ENCODE assay signal across 17 cellular contexts in genomic region chr9:115992834-115993233, GRCh38.
DNase-seq lines count a peak whose midpoint lies in the region; ATAC-seq and TF ChIP-seq lines count a peak whose summit lies in the region.
"Had no signal": no experiment of that assay in that cellular context is flagged by ENCODE, and none has a peak within 500 bp of the region (broad histone marks: within the 10 kb centered on the region; RNA-seq: fewer than 3 reads in every experiment).

No MANE protein-coding gene starts in this region.

- H3K36me3 ChIP-seq in brain microvascular endothelial cell (replicated peaks) = no peaks in the 10 kb centered on the region
- H3K36me3 ChIP-seq: upper lobe of left lung had no signal

- H3K27me3 ChIP-seq in AG04450 (ENCODE audit: control insufficient read depth, insufficient read depth, low read length) (no peaks in the 10 kb centered on the region), brain microvascular endothelial cell (replicated peaks) (no peaks in the 10 kb centered on the region)
- H3K27me3 ChIP-seq: upper lobe of left lung had no signal

- H3K4me3 ChIP-seq in AG04450 (ENCODE audit: low read depth, low read length) (no peak overlapping the region), brain microvascular endothelial cell (ENCODE audit: low read depth, low read length) (no peak overlapping the region)
- H3K4me3 ChIP-seq: upper lobe of left lung had no signal

- in situ Hi-C loops in brain microvascular endothelial cell (cut with HindIII; ENCODE audit: low pct_ligation_motif_present, low sequenced_read_pairs) = loop anchor here (25.0 kb wide), 1 partner anchor 106 kb away; no protein-coding TSS in a partner anchor

- H3K27ac ChIP-seq in AG04450 (ENCODE audit: low read depth, low read length) = no peak overlapping the region
- H3K27ac ChIP-seq in brain microvascular endothelial cell = no peak overlapping the region
- H3K27ac ChIP-seq: upper lobe of left lung had no signal

- H3K9me3 ChIP-seq in AG04450 (ENCODE audit: control insufficient read depth, insufficient read depth, low read length) = no peaks in the 10 kb centered on the region
- H3K9me3 ChIP-seq: upper lobe of left lung had no signal

- POLR2A ChIA-PET in AG04450 (lab: Yijun Ruan, JAX) = no interaction called here

- no peak for ATAC-seq in HG02973 (IDR thresholded peaks at IDR 0.05; ENCODE audit: unreplicated experiment)
- ATAC-seq: HepG2; left ventricle myocardium superior; naive thymus-derived CD4-positive, alpha-beta T cell had no signal

- TF ChIP-seq CTCF in AG04450 (IDR thresholded peaks at IDR 0.05; ENCODE audit: low read depth, low read length) (peak; percentile 31; the same call in 1 of the 2 replicates), brain microvascular endothelial cell (IDR thresholded peaks at IDR 0.05; ENCODE audit: low read depth, low read length, missing control alignments) (peak; percentile 52)

- CTCF ChIA-PET in AG04450 (lab: Charles Lee) = interaction anchor here (0.9 kb wide), 1 partner anchor 400 kb away, joined by 4 read pairs; no protein-coding TSS in a partner anchor

- DNase-seq in AG04450 (ENCODE audit: low read depth, low spot score) = peak; percentile 24
- peak; percentile 35 for DNase-seq in HS-5 (ENCODE audit: low read depth)
- peak; percentile 60 for DNase-seq in brain microvascular endothelial cell
- DNase-seq in kidney glomerular epithelial cell (lab: John Stamatoyannopoulos, UW) = peak; percentile 7
- DNase-seq in GDM1 (lab: John Stamatoyannopoulos, UW) = no peak
- DNase-seq in NCI-H2029 (lab: John Stamatoyannopoulos, UW) = no peak
- DNase-seq in activated T-cell treated with anti-CD3 and anti-CD28 coated beads for 4 hours = no peak
- DNase-seq: DMS 273 treated with DMSO at 0.1 percent for 48 hours; hypothalamus; left ventricle myocardium superior; naive thymus-derived CD4-positive, alpha-beta T cell; NCI-H2029 treated with DMSO at 0.1 percent for 48 hours; NCI-H69; stimulated activated naive CD4-positive, alpha-beta T cell; upper lobe of left lung had no signal

Comparison
In these comparisons a context has a peak if more than half of its experiments do, and no peak if none do; other contexts are left out.
1. DNase-seq: peak in AG04450 (single experiment), HS-5 (single experiment), brain microvascular endothelial cell (single experiment) and kidney glomerular epithelial cell (single experiment); none in GDM1 (single experiment), NCI-H2029 (single experiment) and activated T-cell treated with anti-CD3 and anti-CD28 coated beads for 4 hours (single experiment).